ENCODE assay signal across 20 cellular contexts in genomic region chr13:21530656-21531055, GRCh38.
DNase-seq lines count a peak whose midpoint lies in the region; ATAC-seq and TF ChIP-seq lines count a peak whose summit lies in the region.
"Had no signal": no experiment of that assay in that cellular context is flagged by ENCODE, and none has a peak within 500 bp of the region (broad histone marks: within the 10 kb centered on the region; RNA-seq: fewer than 3 reads in every experiment).

No MANE protein-coding gene starts in this region.

- H3K23ac ChIP-seq in IMR-90 (ENCODE audit: low read depth, low read length) = no peak overlapping the region

- no peak overlapping the region for H2BK5ac ChIP-seq in IMR-90 (ENCODE audit: low read depth, low read length, poor library complexity, severe bottlenecking)

- peaks cover 11% of the 10 kb centered on the region for H3K36me3 Mint-ChIP-seq in T-helper 2 cell treated with Interferon-gamma antibody and Interleukin-4, amounts not matched to agents 5 μg/mL and 100 μg/mL, for 36 hours (ENCODE audit: low read depth)

- no peak overlapping the region for H3K56ac ChIP-seq in IMR-90 (ENCODE audit: extremely low read depth, insufficient read depth, low read length)

- H3K27ac Mint-ChIP-seq in T-helper 2 cell treated with Interferon-gamma antibody and Interleukin-4, amounts not matched to agents 5 μg/mL and 100 μg/mL, for 36 hours = no peak overlapping the region
- H3K27ac Mint-ChIP-seq: CD14-positive monocyte had no signal

- CTCF ChIA-PET in IMR-90 (lab: Yijun Ruan, JAX) = no interaction called here

- H2AFZ ChIP-seq in IMR-90 (replicated peaks; ENCODE audit: low read length, poor library complexity) = peak overlapping the region; percentile 37
- H2AFZ ChIP-seq: GM23248 had no signal

- H3K4ac ChIP-seq in IMR-90 (ENCODE audit: low read depth, low read length) = no peak overlapping the region

- in situ Hi-C loops in IMR-90 (cut with MboI; ENCODE audit: low sequenced_read_pairs) = no loop called here

- H3K4me3 Mint-ChIP-seq in T-helper 2 cell treated with Interferon-gamma antibody and Interleukin-4, amounts not matched to agents 5 μg/mL and 100 μg/mL, for 36 hours = peak overlapping the region; percentile 6
- H3K4me3 Mint-ChIP-seq: CD14-positive monocyte; CD4-positive, alpha-beta memory T cell had no signal

- peaks cover 1% of the 10 kb centered on the region; the same call in 1 of the 2 replicates for H3K36me3 ChIP-seq in IMR-90 (ENCODE audit: control insufficient read depth, insufficient read depth, low read length)
- H3K36me3 ChIP-seq in spleen = peaks cover 0 to 75% (median 20%) of the 10 kb centered on the region in 6 donors
- H3K36me3 ChIP-seq: HAP-1 had no signal

- H3K27me3 ChIP-seq in IMR-90 (ENCODE audit: control insufficient read depth, insufficient read depth, low read length) (no peaks in the 10 kb centered on the region), spleen (replicated peaks in 1 of 7) (no peaks in the 10 kb centered on the region)
- H3K27me3 ChIP-seq: BLaER1 had no signal

- DNase-seq in IMR-90 (no peak), left kidney (ENCODE audit: low read depth, low spot score) (peak; percentile 11), spleen (peak; percentile 64), NCI-H146 (lab: John Stamatoyannopoulos, UW) (no peak)
- peak; percentile 12 for DNase-seq in T-helper 2 cell treated with Interferon-gamma antibody and Interleukin-4, amounts not matched to agents 5 μg/mL and 100 μg/mL, for 36 hours (ENCODE audit: low spot score)
- DNase-seq: ACHN; AML-193; Calu3; CD4-positive, alpha-beta memory T cell; DMS79 treated with DMSO at 0.1 percent for 48 hours; GF-D8; GM23248; KG1 had no signal

- ATAC-seq in IMR-90 (ENCODE audit: low read depth) (no peak), GM21381 (IDR thresholded peaks at IDR 0.05; ENCODE audit: unreplicated experiment) (no peak), HG03095 (IDR thresholded peaks at IDR 0.05; ENCODE audit: unreplicated experiment) (no peak), GM21390 (IDR thresholded peaks at IDR 0.05; ENCODE audit: unreplicated experiment) (no peak)

- no peaks in the 10 kb centered on the region for H3K9me3 Mint-ChIP-seq in T-helper 2 cell treated with Interferon-gamma antibody and Interleukin-4, amounts not matched to agents 5 μg/mL and 100 μg/mL, for 36 hours
- H3K9me3 Mint-ChIP-seq: CD14-positive monocyte; CD4-positive, alpha-beta memory T cell had no signal

- TF ChIP-seq POLR2A in IMR-90 (IDR thresholded peaks at IDR 0.05; ENCODE audit: low read depth, low read length) (no peak), spleen (IDR thresholded peaks at IDR 0.05) (no peak)

- no peak overlapping the region for H3K18ac ChIP-seq in IMR-90 (ENCODE audit: low read depth, low read length)

- H3K4me2 ChIP-seq in IMR-90 (ENCODE audit: low read depth, low read length) = no peak overlapping the region
- H3K4me2 ChIP-seq: BLaER1 had no signal

- H3K79me1 ChIP-seq in IMR-90 (ENCODE audit: low read depth in 1 of 2, low read length in 2 of 2) = no peaks in the 10 kb centered on the region; a peak in 2 of 4 replicates

- H3K14ac ChIP-seq in IMR-90 (replicated peaks; ENCODE audit: low read depth, low read length) = no peak overlapping the region

- H2BK120ac ChIP-seq in IMR-90 (ENCODE audit: low read depth, low read length) = no peak overlapping the region

- H3K27ac ChIP-seq in IMR-90 (ENCODE audit: insufficient read depth, low read length) = no peak overlapping the region
- H3K27ac ChIP-seq in spleen = no peak overlapping the region
- H3K27ac ChIP-seq: BLaER1, GM23248, HL-60 had no signal

- no peak overlapping the region for H2AK9ac ChIP-seq in IMR-90 (replicated peaks; ENCODE audit: low read depth, low read length, poor library complexity)

- H4K91ac ChIP-seq in IMR-90 (ENCODE audit: insufficient read depth, low read depth, low read length) = no peak overlapping the region

- no peaks in the 10 kb centered on the region for H3K4me1 ChIP-seq in IMR-90 (ENCODE audit: control insufficient read depth, insufficient read depth, low read length)
- H3K4me1 ChIP-seq in spleen = no peaks in the 10 kb centered on the region
- H3K4me1 ChIP-seq: BLaER1, HAP-1 had no signal

- H4K5ac ChIP-seq in IMR-90 (ENCODE audit: low read depth, low read length) = no peak overlapping the region

- no peaks in the 10 kb centered on the region for H3K9me1 ChIP-seq in IMR-90 (ENCODE audit: insufficient read depth, low read length)

- peaks cover 15% of the 10 kb centered on the region for H3K4me1 Mint-ChIP-seq in T-helper 2 cell treated with Interferon-gamma antibody and Interleukin-4, amounts not matched to agents 5 μg/mL and 100 μg/mL, for 36 hours (ENCODE audit: low read depth)
- H3K4me1 Mint-ChIP-seq: CD14-positive monocyte had no signal

- no peak overlapping the region for H4K8ac ChIP-seq in IMR-90 (ENCODE audit: low read depth in 2 of 2, low read length in 2 of 2)

- no peak overlapping the region for H2AK5ac ChIP-seq in IMR-90 (ENCODE audit: low read depth, low read length)

- H4K20me1 ChIP-seq in IMR-90 (ENCODE audit: insufficient read depth, low read length) = no peaks in the 10 kb centered on the region
- H4K20me1 ChIP-seq: BLaER1 had no signal

- WGBS in IMR-90 (ENCODE audit: extremely low coverage in 2 of 2, insufficient read length in 1 of 2), 2 experiments = no CpG with 5 or more reads among the region's 11 CpGs
- 90 to 94% (median 92%) methylated on average over 11 of the region's 11 CpGs for WGBS in spleen, 5 donors

- TF ChIP-seq RAD21 in IMR-90 (IDR thresholded peaks at IDR 0.05; ENCODE audit: low read length) = no peak

- no peak overlapping the region for H2BK20ac ChIP-seq in IMR-90 (ENCODE audit: low read depth, low read length)

- POLR2A ChIA-PET in IMR-90 (lab: Charles Lee; ENCODE audit: unreplicated experiment) = no interaction called here

- TF ChIP-seq CTCF in IMR-90 (conservative IDR thresholded peaks at IDR 0.05; ENCODE audit: low read depth, low read length) (no peak), spleen (IDR thresholded peaks at IDR 0.05 in 8 of 11, conservative IDR thresholded peaks at IDR 0.05 in 3 of 11) (no peak)

- no TSS peak for BruUV-seq in IMR-90 (replicated peaks; lab: Mats Ljungman, UMichigan)

- H3K9me3 ChIP-seq in IMR-90 (ENCODE audit: control insufficient read depth, insufficient read depth, low read length) (no peaks in the 10 kb centered on the region), spleen (no peaks in the 10 kb centered on the region)
- H3K9me3 ChIP-seq: BLaER1, HAP-1 had no signal

- H3K4me3 ChIP-seq in IMR-90 (ENCODE audit: insufficient read depth, low read depth, low read length) = no peak overlapping the region
- H3K4me3 ChIP-seq in spleen = no peak overlapping the region
- H3K4me3 ChIP-seq: BLaER1, GM23248, HAP-1 had no signal

- H3K9ac ChIP-seq in IMR-90 (ENCODE audit: low read depth, low read length) = no peak overlapping the region
- H3K9ac ChIP-seq: BLaER1, GM23248 had no signal

- intact Hi-C loops in IMR-90 (cut with micrococcal nuclease) (no loop called here), spleen (cut with DNase I; ENCODE audit: low total_unique reads) (no loop called here)

- dilution Hi-C loops in IMR-90 (cut with HindIII; ENCODE audit: low sequenced_read_pairs, unreplicated experiment) = no loop called here

- H2BK15ac ChIP-seq in IMR-90 (ENCODE audit: low read depth, low read length) = no peak overlapping the region

- H3K27me3 Mint-ChIP-seq in T-helper 2 cell treated with Interferon-gamma antibody and Interleukin-4, amounts not matched to agents 5 μg/mL and 100 μg/mL, for 36 hours (ENCODE audit: low read depth) = no peaks in the 10 kb centered on the region
- H3K27me3 Mint-ChIP-seq: CD4-positive, alpha-beta memory T cell had no signal

TF ChIP-seq in IMR-90, 13 proteins besides CTCF, POLR2A, EP300 and RAD21:
- TF ChIP-seq MAZ (IDR thresholded peaks at IDR 0.05; ENCODE audit: borderline replicate concordance, low read depth, low read length) = no peak
- no peak for TF ChIP-seq USF2 (IDR thresholded peaks at IDR 0.05; ENCODE audit: low read depth, low read length)
- no peak for TF ChIP-seq RCOR1 (IDR thresholded peaks at IDR 0.05; ENCODE audit: insufficient replicate concordance, low read length)
- TF ChIP-seq CEBPB (IDR thresholded peaks at IDR 0.05; ENCODE audit: low read depth, low read length) = no peak
- TF ChIP-seq NFE2L2 (IDR thresholded peaks at IDR 0.05; ENCODE audit: low read depth, low read length) = no peak
- TF ChIP-seq RFX5 (IDR thresholded peaks at IDR 0.05; ENCODE audit: low read depth, low read length) = no peak
- TF ChIP-seq MXI1 (IDR thresholded peaks at IDR 0.05; ENCODE audit: borderline replicate concordance, low read depth, low read length) = no peak
- no peak for TF ChIP-seq ELK1 (IDR thresholded peaks at IDR 0.05; ENCODE audit: borderline replicate concordance, low read depth, low read length)
- TF ChIP-seq BHLHE40 (IDR thresholded peaks at IDR 0.05; ENCODE audit: low read depth, low read length) = no peak

Comparison
In these comparisons a context has a peak if more than half of its experiments do, and no peak if none do; other contexts are left out.
1. DNase-seq: peak in T-helper 2 cell treated with Interferon-gamma antibody and Interleukin-4, amounts not matched to agents 5 μg/mL and 100 μg/mL, for 36 hours (single experiment), left kidney (single experiment) and spleen (single experiment); none in IMR-90 (single experiment) and NCI-H146 (single experiment).